ENCODE assay signal across 1 cellular context in the genomic region with DNA sequence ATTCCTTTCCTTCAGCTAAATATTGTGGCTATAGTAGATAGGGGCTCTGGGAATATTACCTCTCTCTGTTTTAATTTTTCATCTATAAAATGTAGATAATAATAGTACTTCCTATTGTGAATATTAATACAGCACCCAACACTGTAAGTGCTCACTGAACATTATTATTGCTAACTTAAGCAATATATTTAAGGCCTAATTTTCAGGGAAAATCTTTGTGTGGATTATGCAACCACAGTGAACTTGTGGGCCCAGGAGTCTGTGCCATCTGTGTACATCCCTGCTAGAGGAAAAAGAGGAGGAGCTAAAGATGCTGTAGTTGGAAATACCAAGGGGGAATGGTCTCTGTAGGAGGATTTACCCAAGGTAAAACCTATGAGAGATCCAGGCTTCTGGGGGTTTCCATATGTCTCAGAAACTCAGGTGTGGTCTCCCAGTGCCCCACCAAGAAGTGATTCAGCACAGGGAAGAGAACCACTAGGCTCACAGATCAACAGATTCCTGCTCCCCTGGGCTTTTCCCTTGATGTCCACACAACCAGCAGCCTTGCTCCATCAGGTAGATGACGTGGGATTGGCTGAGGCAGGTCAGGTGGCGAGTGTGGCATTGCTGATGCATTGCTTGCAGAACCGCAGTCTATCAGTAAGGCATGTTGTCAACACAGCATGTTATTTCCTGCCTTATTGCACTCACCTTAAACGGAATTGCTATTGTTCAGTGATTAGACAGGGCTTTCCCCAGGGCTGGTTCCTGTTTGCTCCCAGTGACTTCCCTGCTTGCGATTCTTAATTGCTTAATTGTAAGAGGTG.
TF ChIP-seq lines count a peak whose summit lies in the region.

No MANE protein-coding gene starts in this region.

TF ChIP-seq in HepG2, 621 proteins besides CTCF, POLR2A, EP300 and RAD21 (continues in another document):
- TF ChIP-seq POLR2AphosphoS5 (IDR thresholded peaks at IDR 0.05; ENCODE audit: low read depth, low read length) (peak; percentile 23; the same call in 1 of the 2 replicates), FOXA3 (CRISPR knock-in tag; IDR thresholded peaks at IDR 0.05) (peak; percentile 53), GATAD2A (CRISPR knock-in tag; IDR thresholded peaks at IDR 0.05) (peak; percentile 10; the same call in 1 of the 2 replicates), HINFP (CRISPR knock-in tag; IDR thresholded peaks at IDR 0.05; ENCODE audit: low read depth) (no peak; the same call in 1 of the 2 replicates), HOXA3 (CRISPR knock-in tag; IDR thresholded peaks at IDR 0.05) (peak; percentile 28; the same call in 1 of the 2 replicates), ZNF274 (CRISPR knock-in tag; IDR thresholded peaks at IDR 0.05) (peak; percentile 55; the same call in 1 of the 2 replicates), HOXD1 (CRISPR knock-in tag; IDR thresholded peaks at IDR 0.05) (0 out of 2 replicates have a peak, but pooled peaks have one; percentile 27), HOMEZ (CRISPR knock-in tag; IDR thresholded peaks at IDR 0.05; ENCODE audit: low read depth) (0 out of 2 replicates have a peak, but pooled peaks have one; percentile 30), FOXK2 (IDR thresholded peaks at IDR 0.05) (0 out of 2 replicates have a peak, but pooled peaks have one; percentile 57), ZFY (CRISPR knock-in tag; IDR thresholded peaks at IDR 0.05) (no peak), SALL2 (CRISPR knock-in tag; IDR thresholded peaks at IDR 0.05) (no peak), HDAC6 (IDR thresholded peaks at IDR 0.05; ENCODE audit: low read depth, low read length) (no peak), PCBP2 (optimal IDR thresholded peaks at IDR 0.05; ENCODE audit: low read depth, low read length, poor library complexity, severe bottlenecking) (no peak), ZNF281 (CRISPR knock-in tag; IDR thresholded peaks at IDR 0.05; ENCODE audit: borderline replicate concordance) (no peak), MTF2 (CRISPR knock-in tag; IDR thresholded peaks at IDR 0.05; ENCODE audit: borderline replicate concordance) (no peak), BRD4 (CRISPR knock-in tag; IDR thresholded peaks at IDR 0.05) (no peak), ELF1 (CRISPR knock-in tag; IDR thresholded peaks at IDR 0.05) (no peak), ZNF530 (CRISPR knock-in tag; IDR thresholded peaks at IDR 0.05; ENCODE audit: low read depth) (no peak), HMG20B (CRISPR knock-in tag; conservative IDR thresholded peaks at IDR 0.05) (no peak), ZFX (CRISPR knock-in tag; IDR thresholded peaks at IDR 0.05; ENCODE audit: low read depth) (peak; percentile 21; the same call in 1 of the 2 replicates), ZNF547 (CRISPR knock-in tag; IDR thresholded peaks at IDR 0.05) (0 out of 2 replicates have a peak, but pooled peaks have one; percentile 38), SOX13 (IDR thresholded peaks at IDR 0.05) (no peak), SOX13 (CRISPR knock-in tag; conservative IDR thresholded peaks at IDR 0.05 in 1 of 2, IDR thresholded peaks at IDR 0.05 in 1 of 2) (peak in 1 of 2 experiments; percentile 46; a peak in 1 of 4 replicates), NFYB (CRISPR knock-in tag; IDR thresholded peaks at IDR 0.05) (peak; percentile 48), USF2 (IDR thresholded peaks at IDR 0.05; ENCODE audit: low read depth, low read length) (peak; percentile 95), USF2 (CRISPR knock-in tag; IDR thresholded peaks at IDR 0.05; ENCODE audit: borderline replicate concordance) (peak; percentile 91; the same call in 1 of the 2 replicates), ZNF296 (CRISPR knock-in tag; conservative IDR thresholded peaks at IDR 0.05) (no peak), CBX5 (CRISPR knock-in tag; IDR thresholded peaks at IDR 0.05; ENCODE audit: borderline replicate concordance) (0 out of 2 replicates have a peak, but pooled peaks have one; percentile 48), ZMYM3 (CRISPR knock-in tag; IDR thresholded peaks at IDR 0.05) (0 out of 2 replicates have a peak, but pooled peaks have one; percentile 19), MXI1 (IDR thresholded peaks at IDR 0.05; ENCODE audit: borderline replicate concordance, low read depth, low read length) (peak; percentile 21; the same call in 1 of the 3 replicates), GLI4 (CRISPR knock-in tag; IDR thresholded peaks at IDR 0.05; ENCODE audit: borderline replicate concordance) (0 out of 2 replicates have a peak, but pooled peaks have one; percentile 67), MYNN (CRISPR knock-in tag; IDR thresholded peaks at IDR 0.05; ENCODE audit: low read depth) (no peak), REL (CRISPR knock-in tag; conservative IDR thresholded peaks at IDR 0.05) (no peak), MTA1 (CRISPR knock-in tag; IDR thresholded peaks at IDR 0.05; ENCODE audit: borderline replicate concordance) (no peak), HOXA9 (CRISPR knock-in tag; IDR thresholded peaks at IDR 0.05; ENCODE audit: borderline replicate concordance) (no peak), MBNL3 (CRISPR knock-in tag; conservative IDR thresholded peaks at IDR 0.05) (no peak), ZSCAN20 (CRISPR knock-in tag; IDR thresholded peaks at IDR 0.05; ENCODE audit: borderline replicate concordance) (no peak), LCORL (IDR thresholded peaks at IDR 0.05) (no peak), LCORL (CRISPR knock-in tag; IDR thresholded peaks at IDR 0.05) (0 out of 2 replicates have a peak, but pooled peaks have one; percentile 15)
- TF ChIP-seq, protein P1, sequence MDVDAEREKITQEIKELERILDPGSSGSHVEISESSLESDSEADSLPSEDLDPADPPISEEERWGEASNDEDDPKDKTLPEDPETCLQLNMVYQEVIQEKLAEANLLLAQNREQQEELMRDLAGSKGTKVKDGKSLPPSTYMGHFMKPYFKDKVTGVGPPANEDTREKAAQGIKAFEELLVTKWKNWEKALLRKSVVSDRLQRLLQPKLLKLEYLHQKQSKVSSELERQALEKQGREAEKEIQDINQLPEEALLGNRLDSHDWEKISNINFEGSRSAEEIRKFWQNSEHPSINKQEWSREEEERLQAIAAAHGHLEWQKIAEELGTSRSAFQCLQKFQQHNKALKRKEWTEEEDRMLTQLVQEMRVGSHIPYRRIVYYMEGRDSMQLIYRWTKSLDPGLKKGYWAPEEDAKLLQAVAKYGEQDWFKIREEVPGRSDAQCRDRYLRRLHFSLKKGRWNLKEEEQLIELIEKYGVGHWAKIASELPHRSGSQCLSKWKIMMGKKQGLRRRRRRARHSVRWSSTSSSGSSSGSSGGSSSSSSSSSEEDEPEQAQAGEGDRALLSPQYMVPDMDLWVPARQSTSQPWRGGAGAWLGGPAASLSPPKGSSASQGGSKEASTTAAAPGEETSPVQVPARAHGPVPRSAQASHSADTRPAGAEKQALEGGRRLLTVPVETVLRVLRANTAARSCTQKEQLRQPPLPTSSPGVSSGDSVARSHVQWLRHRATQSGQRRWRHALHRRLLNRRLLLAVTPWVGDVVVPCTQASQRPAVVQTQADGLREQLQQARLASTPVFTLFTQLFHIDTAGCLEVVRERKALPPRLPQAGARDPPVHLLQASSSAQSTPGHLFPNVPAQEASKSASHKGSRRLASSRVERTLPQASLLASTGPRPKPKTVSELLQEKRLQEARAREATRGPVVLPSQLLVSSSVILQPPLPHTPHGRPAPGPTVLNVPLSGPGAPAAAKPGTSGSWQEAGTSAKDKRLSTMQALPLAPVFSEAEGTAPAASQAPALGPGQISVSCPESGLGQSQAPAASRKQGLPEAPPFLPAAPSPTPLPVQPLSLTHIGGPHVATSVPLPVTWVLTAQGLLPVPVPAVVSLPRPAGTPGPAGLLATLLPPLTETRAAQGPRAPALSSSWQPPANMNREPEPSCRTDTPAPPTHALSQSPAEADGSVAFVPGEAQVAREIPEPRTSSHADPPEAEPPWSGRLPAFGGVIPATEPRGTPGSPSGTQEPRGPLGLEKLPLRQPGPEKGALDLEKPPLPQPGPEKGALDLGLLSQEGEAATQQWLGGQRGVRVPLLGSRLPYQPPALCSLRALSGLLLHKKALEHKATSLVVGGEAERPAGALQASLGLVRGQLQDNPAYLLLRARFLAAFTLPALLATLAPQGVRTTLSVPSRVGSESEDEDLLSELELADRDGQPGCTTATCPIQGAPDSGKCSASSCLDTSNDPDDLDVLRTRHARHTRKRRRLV (CRISPR knock-in tag; IDR thresholded peaks at IDR 0.05) = no peak
- TF ChIP-seq, protein P2, sequence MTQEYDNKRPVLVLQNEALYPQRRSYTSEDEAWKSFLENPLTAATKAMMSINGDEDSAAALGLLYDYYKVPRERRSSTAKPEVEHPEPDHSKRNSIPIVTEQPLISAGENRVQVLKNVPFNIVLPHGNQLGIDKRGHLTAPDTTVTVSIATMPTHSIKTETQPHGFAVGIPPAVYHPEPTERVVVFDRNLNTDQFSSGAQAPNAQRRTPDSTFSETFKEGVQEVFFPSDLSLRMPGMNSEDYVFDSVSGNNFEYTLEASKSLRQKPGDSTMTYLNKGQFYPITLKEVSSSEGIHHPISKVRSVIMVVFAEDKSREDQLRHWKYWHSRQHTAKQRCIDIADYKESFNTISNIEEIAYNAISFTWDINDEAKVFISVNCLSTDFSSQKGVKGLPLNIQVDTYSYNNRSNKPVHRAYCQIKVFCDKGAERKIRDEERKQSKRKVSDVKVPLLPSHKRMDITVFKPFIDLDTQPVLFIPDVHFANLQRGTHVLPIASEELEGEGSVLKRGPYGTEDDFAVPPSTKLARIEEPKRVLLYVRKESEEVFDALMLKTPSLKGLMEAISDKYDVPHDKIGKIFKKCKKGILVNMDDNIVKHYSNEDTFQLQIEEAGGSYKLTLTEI (CRISPR knock-in tag; conservative IDR thresholded peaks at IDR 0.05) = no peak
